20 cellular contexts compared by ENCODE assay signal in genomic region chr11:73265278-73265810, GRCh38. TPM values are rescaled to one million over a fixed set of nuclear protein-coding genes. Genes with fewer than 3 reads are reported as not detected.
DNase-seq lines count a peak whose midpoint lies in the region; ATAC-seq and TF ChIP-seq lines count a peak whose summit lies in the region.
"Had no signal": no experiment of that assay in that cellular context is flagged by ENCODE, and none has a peak within 500 bp of the region (broad histone marks: within the 10 kb centered on the region; RNA-seq: fewer than 3 reads in every experiment).

No MANE protein-coding gene starts in this region.

- no TSS peak for BruUV-seq in MCF 10A (replicated peaks; lab: Mats Ljungman, UMichigan)

- H3K27ac ChIP-seq in Peyer's patch, result no peak overlapping the region
- H3K27ac ChIP-seq: 22Rv1, HL-60 had no signal

- CTCF ChIA-PET in MCF 10A (lab: Yijun Ruan, JAX), result interaction anchor here (0.5 to 3.9 kb wide), 4 partner anchors 24 to 405 kb away, joined by 3 to 12 read pairs (median 5); no protein-coding TSS in a partner anchor

- H3K4me1 ChIP-seq in Peyer's patch, result peaks cover 0 to 14% (median 4%) of the 10 kb centered on the region in 4 donors

- H3K4me3 ChIP-seq in H7 (ENCODE audit: insufficient read depth, low read depth, low read length), result no peak overlapping the region
- H3K4me3 ChIP-seq in Peyer's patch, result no peak overlapping the region

- intact Hi-C loops in posterior vena cava (cut with DNase I), result no loop called here
- intact Hi-C loops in MCF 10A (cut with micrococcal nuclease), result no loop called here

- H3K27me3 ChIP-seq in H7 (ENCODE audit: control insufficient read depth, insufficient read depth, low read length), result peaks cover 6% of the 10 kb centered on the region
- H3K27me3 ChIP-seq in Peyer's patch, result no peaks in the 10 kb centered on the region

- no peak for TF ChIP-seq CTCF in Peyer's patch (IDR thresholded peaks at IDR 0.05)
- TF ChIP-seq CTCF in MCF 10A (IDR thresholded peaks at IDR 0.05; ENCODE audit: unreplicated experiment), result no peak

- H3K27ac Mint-ChIP-seq in MCF 10A (ENCODE audit: low read depth, unreplicated experiment), result no peak overlapping the region
- H3K27ac Mint-ChIP-seq: B cell had no signal

- DNase-seq in activated CD4-positive, CD25-positive, alpha-beta regulatory T cell treated with anti-CD3 and anti-CD28 coated beads, Interleukin-2, amount 50 U/mL, for 72 hours, result peak; percentile 3
- DNase-seq in H7 (peak; percentile 14), ecto neural progenitor cell (ENCODE audit: low spot score) (peak; percentile 16), posterior vena cava (ENCODE audit: low spot score) (peak; percentile 47), hippocampal formation (lab: John Stamatoyannopoulos, UW) (no peak), Peyer's patch (no peak), MCF 10A (ENCODE audit: unreplicated experiment) (no peak)
- DNase-seq: CD4-positive, alpha-beta memory T cell; HCEC 1CT; Kasumi-1; NCI-H1105 treated with DMSO at 0.1 percent for 48 hours; NCI-H187 treated with DMSO at 0.1 percent for 48 hours; NCI-H446; NK-92 treated with Interleukin-12 subunit alpha and Interleukin-12 subunit beta, amount 100 ng/mL, for 24 hours; OCI-M1 had no signal

- H3K4me3 Mint-ChIP-seq in MCF 10A (ENCODE audit: unreplicated experiment), result no peak overlapping the region
- H3K4me3 Mint-ChIP-seq: B cell; CD4-positive, alpha-beta memory T cell had no signal

- no peaks in the 10 kb centered on the region for H3K9me3 Mint-ChIP-seq in MCF 10A (ENCODE audit: unreplicated experiment)
- H3K9me3 Mint-ChIP-seq: CD4-positive, alpha-beta memory T cell; IgD-negative memory B cell had no signal

- H3K36me3 Mint-ChIP-seq in MCF 10A (ENCODE audit: insufficient read depth, unreplicated experiment), result no peaks in the 10 kb centered on the region
- H3K36me3 Mint-ChIP-seq: CD4-positive, alpha-beta memory T cell had no signal

- H3K9me3 ChIP-seq in Peyer's patch, result no peaks in the 10 kb centered on the region

- H3K36me3 ChIP-seq in H7 (replicated peaks; ENCODE audit: control insufficient read depth, insufficient read depth, low read length) (no peaks in the 10 kb centered on the region), Peyer's patch (no peaks in the 10 kb centered on the region)

- POLR2A ChIA-PET in MCF 10A (lab: Yijun Ruan, JAX), result interaction anchor here (0.6 kb wide), 1 partner anchor 332 kb away, joined by 5 read pairs; no protein-coding TSS in a partner anchor

- peaks cover 6% of the 10 kb centered on the region for H3K4me1 Mint-ChIP-seq in MCF 10A (ENCODE audit: insufficient read depth, unreplicated experiment)
- H3K4me1 Mint-ChIP-seq: CD4-positive, alpha-beta memory T cell had no signal

- no peak for TF ChIP-seq POLR2A in Peyer's patch (IDR thresholded peaks at IDR 0.05)

- ATAC-seq in activated CD4-positive, CD25-positive, alpha-beta regulatory T cell treated with anti-CD3 and anti-CD28 coated beads, Interleukin-2, amount 50 U/mL, for 24 hours, result no peak

- peaks cover 22% of the 10 kb centered on the region for H3K27me3 Mint-ChIP-seq in MCF 10A (ENCODE audit: insufficient read depth, unreplicated experiment)

RNA-seq across cellular contexts. Expression of gene P2RY6, which starts 6.8 kb away (rescaled TPM):
- total RNA-seq in H7 (2014; rRNA removed; shearing (Covaris generic)), result 0.66 TPM in 1 of 2 replicates, not detected in the other
- 1 to 10 TPM; 2.5 to 4.9 TPM for total RNA-seq in posterior vena cava
- 1 to 10 TPM in 3 of 4 donors, not detected in 1; 1.5 to 6.6 (median 2.3) TPM for total RNA-seq in Peyer's patch
- total RNA-seq in MCF 10A (2022), result not detected in 2 replicates

RNA-seq across cellular contexts. Expression of gene ARHGEF17, which starts 42.7 kb away (rescaled TPM):
- total RNA-seq in H7 (2014; rRNA removed; shearing (Covaris generic)), result 3.3 and 6.6 TPM in 2 replicates
- total RNA-seq in posterior vena cava (10 to 100 TPM; 88.6 to 99.1 TPM), Peyer's patch (10 to 100 TPM in 3 of 4 donors, 1 to 10 TPM in 1; 3.2 to 33.8 (median 17.4) TPM), MCF 10A (2022) (27.6 and 29.3 TPM in 2 replicates)

RNA-seq across cellular contexts. Expression of gene P2RY2, which starts 47.3 kb away (rescaled TPM):
- 0.11 and 0.35 TPM in 2 replicates for total RNA-seq in H7 (2014; rRNA removed; shearing (Covaris generic))
- 1 to 10 TPM in 1 of 2 donors, under 1 TPM in 1; 0.74 to 3.1 TPM for total RNA-seq in posterior vena cava
- total RNA-seq in Peyer's patch, result 10 to 100 TPM in 3 of 4 donors, 1 to 10 TPM in 1; 6.6 to 42.7 (median 33.5) TPM
- 0.56 and 1.0 TPM in 2 replicates for total RNA-seq in MCF 10A (2022)
- total RNA-seq: CD4-positive, alpha-beta memory T cell had no signal

Comparison
In these comparisons a context has a peak if more than half of its experiments do, and no peak if none do; other contexts are left out.
1. DNase-seq: peak in activated CD4-positive, CD25-positive, alpha-beta regulatory T cell treated with anti-CD3 and anti-CD28 coated beads, Interleukin-2, amount 50 U/mL, for 72 hours (single experiment), H7 (single experiment), ecto neural progenitor cell (single experiment) and posterior vena cava (single experiment); none in hippocampal formation (0 of 2), Peyer's patch (0 of 3) and MCF 10A (single experiment).